Comparison of ENCODE assay signal across 1 cellular context in the genomic region with DNA sequence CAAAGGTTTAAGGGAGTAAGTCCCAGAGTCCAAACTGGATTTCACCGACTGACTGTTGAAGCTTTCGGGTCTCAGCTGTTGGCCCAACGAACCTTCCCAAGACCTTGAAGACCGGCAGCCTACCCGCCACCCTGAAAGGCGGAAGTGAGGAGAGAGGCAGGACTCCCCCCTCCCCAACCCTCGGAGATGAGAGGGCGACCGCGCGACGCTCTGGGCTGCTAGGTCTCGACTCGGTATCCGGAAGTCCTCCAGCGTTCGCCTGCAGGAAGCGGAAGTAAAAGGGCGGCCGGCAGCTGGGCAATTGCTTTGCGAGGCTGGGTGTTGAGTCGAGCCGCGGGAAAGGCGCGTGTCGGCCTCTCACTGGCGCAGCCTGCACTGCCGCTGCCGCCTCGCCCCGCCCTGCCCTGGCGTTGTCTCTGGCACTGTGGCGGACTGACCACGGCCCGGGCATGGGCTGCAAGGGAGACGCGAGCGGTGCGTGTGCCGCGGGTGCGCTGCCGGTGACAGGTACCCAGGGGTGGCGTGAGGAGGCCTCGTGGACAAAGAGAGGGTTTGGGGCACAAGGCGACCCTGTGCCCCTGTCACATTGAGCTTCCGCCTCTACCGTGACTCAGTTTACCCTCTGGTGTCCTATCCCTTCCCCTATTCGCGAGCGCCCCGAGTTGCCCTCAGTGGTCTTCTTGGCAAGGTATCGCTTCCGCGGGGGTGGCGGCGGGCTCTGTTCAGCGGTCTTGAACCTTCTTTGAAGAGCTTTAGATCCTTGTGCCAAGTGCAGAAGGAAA.
A peak's percentile ranks its signal among the peaks of the same experiment; 100 is the strongest.
TF ChIP-seq lines count a peak whose summit lies in the region.

A gene with protein sequence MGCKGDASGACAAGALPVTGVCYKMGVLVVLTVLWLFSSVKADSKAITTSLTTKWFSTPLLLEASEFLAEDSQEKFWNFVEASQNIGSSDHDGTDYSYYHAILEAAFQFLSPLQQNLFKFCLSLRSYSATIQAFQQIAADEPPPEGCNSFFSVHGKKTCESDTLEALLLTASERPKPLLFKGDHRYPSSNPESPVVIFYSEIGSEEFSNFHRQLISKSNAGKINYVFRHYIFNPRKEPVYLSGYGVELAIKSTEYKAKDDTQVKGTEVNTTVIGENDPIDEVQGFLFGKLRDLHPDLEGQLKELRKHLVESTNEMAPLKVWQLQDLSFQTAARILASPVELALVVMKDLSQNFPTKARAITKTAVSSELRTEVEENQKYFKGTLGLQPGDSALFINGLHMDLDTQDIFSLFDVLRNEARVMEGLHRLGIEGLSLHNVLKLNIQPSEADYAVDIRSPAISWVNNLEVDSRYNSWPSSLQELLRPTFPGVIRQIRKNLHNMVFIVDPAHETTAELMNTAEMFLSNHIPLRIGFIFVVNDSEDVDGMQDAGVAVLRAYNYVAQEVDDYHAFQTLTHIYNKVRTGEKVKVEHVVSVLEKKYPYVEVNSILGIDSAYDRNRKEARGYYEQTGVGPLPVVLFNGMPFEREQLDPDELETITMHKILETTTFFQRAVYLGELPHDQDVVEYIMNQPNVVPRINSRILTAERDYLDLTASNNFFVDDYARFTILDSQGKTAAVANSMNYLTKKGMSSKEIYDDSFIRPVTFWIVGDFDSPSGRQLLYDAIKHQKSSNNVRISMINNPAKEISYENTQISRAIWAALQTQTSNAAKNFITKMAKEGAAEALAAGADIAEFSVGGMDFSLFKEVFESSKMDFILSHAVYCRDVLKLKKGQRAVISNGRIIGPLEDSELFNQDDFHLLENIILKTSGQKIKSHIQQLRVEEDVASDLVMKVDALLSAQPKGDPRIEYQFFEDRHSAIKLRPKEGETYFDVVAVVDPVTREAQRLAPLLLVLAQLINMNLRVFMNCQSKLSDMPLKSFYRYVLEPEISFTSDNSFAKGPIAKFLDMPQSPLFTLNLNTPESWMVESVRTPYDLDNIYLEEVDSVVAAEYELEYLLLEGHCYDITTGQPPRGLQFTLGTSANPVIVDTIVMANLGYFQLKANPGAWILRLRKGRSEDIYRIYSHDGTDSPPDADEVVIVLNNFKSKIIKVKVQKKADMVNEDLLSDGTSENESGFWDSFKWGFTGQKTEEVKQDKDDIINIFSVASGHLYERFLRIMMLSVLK (N-terminal part only) (plus strand): TSS at position 292 of the 782 bp plus-strand sequence. CDS start 158 bp downstream, at position 450.

TF ChIP-seq in HEK293, 187 proteins besides CTCF, POLR2A, EP300 and RAD21 (continued from another document):
- TF ChIP-seq, protein P1, sequence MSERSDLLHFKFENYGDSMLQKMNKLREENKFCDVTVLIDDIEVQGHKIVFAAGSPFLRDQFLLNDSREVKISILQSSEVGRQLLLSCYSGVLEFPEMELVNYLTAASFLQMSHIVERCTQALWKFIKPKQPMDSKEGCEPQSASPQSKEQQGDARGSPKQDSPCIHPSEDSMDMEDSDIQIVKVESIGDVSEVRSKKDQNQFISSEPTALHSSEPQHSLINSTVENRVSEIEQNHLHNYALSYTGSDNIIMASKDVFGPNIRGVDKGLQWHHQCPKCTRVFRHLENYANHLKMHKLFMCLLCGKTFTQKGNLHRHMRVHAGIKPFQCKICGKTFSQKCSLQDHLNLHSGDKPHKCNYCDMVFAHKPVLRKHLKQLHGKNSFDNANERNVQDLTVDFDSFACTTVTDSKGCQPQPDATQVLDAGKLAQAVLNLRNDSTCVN (tag by site-specific recombination; optimal IDR thresholded peaks at IDR 0.05), result peak; percentile 80
- TF ChIP-seq ZNF677 (tag by site-specific recombination; IDR thresholded peaks at IDR 0.05) (no peak), SALL2 (tag by site-specific recombination; IDR thresholded peaks at IDR 0.05; ENCODE audit: borderline replicate concordance) (no peak)
